ENCODE assay signal across 1 cellular context in genomic region chr17:14123579-14124278, GRCh38.
TF ChIP-seq lines count a peak whose summit lies in the region.

No MANE protein-coding gene starts in this region.

TF ChIP-seq in GM12878, 131 proteins besides CTCF, POLR2A, EP300 and RAD21 (continued from another document):
- TF ChIP-seq ZBTB33 (IDR thresholded peaks at IDR 0.05) = no peak
- no peak for TF ChIP-seq ELK1 (IDR thresholded peaks at IDR 0.05; ENCODE audit: low read depth, low read length)
- TF ChIP-seq ZBED1 (IDR thresholded peaks at IDR 0.05; ENCODE audit: borderline replicate concordance) = no peak
